Comparison of ENCODE assay signal across 8 cellular contexts in genomic region chr7:43590862-43591550, GRCh38. TPM values are rescaled to one million over a fixed set of nuclear protein-coding genes. Genes with fewer than 3 reads are reported as not detected.
DNase-seq lines count a peak whose midpoint lies in the region; ATAC-seq and TF ChIP-seq lines count a peak whose summit lies in the region.

No MANE protein-coding gene starts in this region.

- H3K9me3 Mint-ChIP-seq in nephron progenitor cell, result no peaks in the 10 kb centered on the region

- peaks cover 6% of the 10 kb centered on the region for H3K4me1 Mint-ChIP-seq in nephron progenitor cell

- H3K27ac ChIP-seq in prostate gland, result no peak overlapping the region

- no peak for TF ChIP-seq POLR2A in prostate gland (IDR thresholded peaks at IDR 0.05)

- no peaks in the 10 kb centered on the region for H3K27me3 ChIP-seq in prostate gland (replicated peaks; ENCODE audit: insufficient read depth)

- DNase-seq in activated CD4-positive, alpha-beta T cell treated with anti-CD3 and anti-CD28 coated beads for 48 hours, result peak; percentile 68
- no peak for DNase-seq in activated CD4-positive, alpha-beta T cell treated with anti-CD3 and anti-CD28 coated beads for 1 hour
- no peak for DNase-seq in nephron progenitor cell
- DNase-seq in prostate gland (ENCODE audit: low spot score), result no peak
- no peak for DNase-seq in effector CD4-positive, alpha-beta T cell
- no peak for DNase-seq in NCI-H2227 (lab: John Stamatoyannopoulos, UW; ENCODE audit: unreplicated experiment)

- peaks cover 6% of the 10 kb centered on the region for H3K4me1 ChIP-seq in prostate gland (replicated peaks)

- H3K27ac Mint-ChIP-seq in nephron progenitor cell, result peak overlapping the region; percentile 43

- WGBS in prostate gland, result 89% methylated on average over 2 of the region's 2 CpGs

- TF ChIP-seq CTCF in nephron progenitor cell (IDR thresholded peaks at IDR 0.05) (no peak), prostate gland (IDR thresholded peaks at IDR 0.05) (no peak)

- H3K36me3 Mint-ChIP-seq in nephron progenitor cell (ENCODE audit: low read depth), result no peaks in the 10 kb centered on the region

- H3K27me3 Mint-ChIP-seq in nephron progenitor cell (ENCODE audit: low read depth, poor library complexity), result no peaks in the 10 kb centered on the region

- H3K4me3 ChIP-seq in prostate gland, result no peak overlapping the region

- ATAC-seq in HG02852 (IDR thresholded peaks at IDR 0.05; ENCODE audit: unreplicated experiment) (peak; percentile 71), SK-N-SH treated with all-trans-retinoic acid at 6 μM for 48 hours (peak; percentile 4; the same call in 2 of the 3 replicates)

- H3K4me3 Mint-ChIP-seq in nephron progenitor cell, result no peak overlapping the region

- H3K36me3 ChIP-seq in prostate gland, result no peaks in the 10 kb centered on the region

- H3K9me3 ChIP-seq in prostate gland, result no peaks in the 10 kb centered on the region

- intact Hi-C loops in prostate gland (cut with DNase I), result no loop called here

TF ChIP-seq in SK-N-SH treated with all-trans-retinoic acid at 6 μM for 48 hours, 23 proteins besides CTCF, POLR2A, EP300 and RAD21:
- no peak for TF ChIP-seq OSR1 (CRISPR knock-in tag; IDR thresholded peaks at IDR 0.05)
- no peak for TF ChIP-seq ARNTL (CRISPR knock-in tag; IDR thresholded peaks at IDR 0.05; ENCODE audit: borderline replicate concordance, low read depth)
- no peak for TF ChIP-seq TSHZ2 (CRISPR knock-in tag; IDR thresholded peaks at IDR 0.05)
- no peak for TF ChIP-seq POU6F1 (CRISPR knock-in tag; IDR thresholded peaks at IDR 0.05; ENCODE audit: borderline replicate concordance, low read depth)
- no peak for TF ChIP-seq CREB5 (CRISPR knock-in tag; IDR thresholded peaks at IDR 0.05; ENCODE audit: low read depth)
- no peak for TF ChIP-seq TOX (CRISPR knock-in tag; IDR thresholded peaks at IDR 0.05; ENCODE audit: borderline replicate concordance)
- TF ChIP-seq GLIS3 (CRISPR knock-in tag; IDR thresholded peaks at IDR 0.05), result no peak
- TF ChIP-seq ZFP30 (CRISPR knock-in tag; IDR thresholded peaks at IDR 0.05), result no peak
- TF ChIP-seq TCF4 (CRISPR knock-in tag; IDR thresholded peaks at IDR 0.05; ENCODE audit: borderline replicate concordance), result no peak
- no peak for TF ChIP-seq ZNF70 (CRISPR knock-in tag; IDR thresholded peaks at IDR 0.05)
TF ChIP-seq in SK-N-SH treated with all-trans-retinoic acid at 6 μM for 48 hours: peak in this region for 0.

RNA-seq across cellular contexts. Expression of gene STK17A, which starts 8.1 kb away (rescaled TPM):
- total RNA-seq in prostate gland, result 1 to 10 TPM; 6.8 to 8.2 TPM
